In the genomic region with DNA sequence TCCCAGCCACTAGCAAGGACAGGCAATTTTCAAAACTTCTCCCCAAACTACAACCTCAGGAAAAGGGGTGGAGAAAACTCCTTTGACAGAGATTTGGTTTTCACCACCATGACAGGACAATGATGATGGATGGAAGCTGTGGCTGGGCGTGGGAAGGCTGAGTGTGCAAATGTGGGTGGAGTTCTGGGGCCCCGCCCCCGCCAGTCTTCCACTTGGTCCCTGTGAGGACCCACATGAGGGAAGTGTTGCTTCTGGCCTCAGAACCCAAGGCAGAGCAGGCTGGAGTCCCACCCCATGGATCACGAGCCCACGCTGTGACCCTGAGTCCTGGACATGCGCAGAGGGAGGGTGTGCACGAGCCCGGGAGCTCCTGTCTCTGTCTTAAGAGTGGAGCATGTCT, we compare ENCODE assay signal across 17 cellular contexts. TPM values are rescaled to one million over a fixed set of nuclear protein-coding genes. Genes with fewer than 3 reads are reported as not detected.
A peak's percentile ranks its signal among the peaks of the same experiment; 100 is the strongest.
DNase-seq lines count a peak whose midpoint lies in the region; ATAC-seq and TF ChIP-seq lines count a peak whose summit lies in the region.
"Had no signal": no experiment of that assay in that cellular context is flagged by ENCODE, and none has a peak within 500 bp of the region (broad histone marks: within the 10 kb centered on the region; RNA-seq: fewer than 3 reads in every experiment).

No MANE protein-coding gene starts in this region.

- 0 out of 2 replicates have a peak overlapping the region, but pooled peaks have one; percentile 44 for H3K27ac ChIP-seq in SK-N-MC
- H3K27ac ChIP-seq: 22Rv1, lower lobe of right lung, PC-9, transverse colon had no signal

- CTCF ChIA-PET in HEK293T (lab: Yijun Ruan, JAX), result no interaction called here

- H3K4me1 Mint-ChIP-seq in brain, result peaks cover 73% of the 10 kb centered on the region

- DNase-seq in NCI-H1417 (lab: John Stamatoyannopoulos, UW) (peak in 2 of 3 experiments; percentile 43 to 68), NCI-H1417 treated with DMSO at 0.1 percent for 48 hours (lab: John Stamatoyannopoulos, UW) (no peak), HEK293T (ENCODE audit: extremely low spot score) (no peak), SK-N-MC (ENCODE audit: low read depth, low spot score) (no peak), NCI-H2196 treated with DMSO at 0.1 percent for 48 hours (lab: John Stamatoyannopoulos, UW; ENCODE audit: unreplicated experiment) (no peak), kidney glomerular epithelial cell (lab: John Stamatoyannopoulos, UW) (no peak)
- DNase-seq: effector memory CD8-positive, alpha-beta T cell; lower lobe of right lung; MM.1S; natural killer cell; PC-9; T-helper 1 cell; transverse colon had no signal

- H3K4me3 Mint-ChIP-seq in brain, result peak overlapping the region in 1 of 5 experiments; percentile 42
- H3K4me3 Mint-ChIP-seq: activated naive CD4-positive, alpha-beta T cell treated with anti-CD3 and anti-CD28 coated beads, Interleukin-2, amount 50 U/mL, for 24 hours; natural killer cell had no signal

- peaks cover 6% of the 10 kb centered on the region for H3K27me3 Mint-ChIP-seq in brain
- H3K27me3 Mint-ChIP-seq: activated naive CD4-positive, alpha-beta T cell treated with anti-CD3 and anti-CD28 coated beads, Interleukin-2, amount 50 U/mL, for 24 hours; effector memory CD8-positive, alpha-beta T cell had no signal

- TF ChIP-seq CTCF in brain (conservative IDR thresholded peaks at IDR 0.05), result no peak

- peak overlapping the region in 4 of 5 experiments; percentile 66 to 100 (median 98) for H3K27ac Mint-ChIP-seq in brain

- H3K9me3 ChIP-seq in SK-N-MC (ENCODE audit: low read depth, low read length), result no peaks in the 10 kb centered on the region
- H3K9me3 ChIP-seq: lower lobe of right lung, transverse colon had no signal

- no peaks in the 10 kb centered on the region for H3K36me3 ChIP-seq in SK-N-MC (ENCODE audit: insufficient read depth, low read length)
- H3K36me3 ChIP-seq: lower lobe of right lung, transverse colon had no signal

- H3K4me3 ChIP-seq in SK-N-MC, result no peak overlapping the region; the same call in 1 of the 2 replicates
- H3K4me3 ChIP-seq: lower lobe of right lung, PC-9, transverse colon had no signal

- peaks cover 0 to 3% (median 0%) of the 10 kb centered on the region in 5 experiments for H3K9me3 Mint-ChIP-seq in brain
- H3K9me3 Mint-ChIP-seq: activated naive CD4-positive, alpha-beta T cell treated with anti-CD3 and anti-CD28 coated beads, Interleukin-2, amount 50 U/mL, for 24 hours; effector memory CD8-positive, alpha-beta T cell; natural killer cell had no signal

- POLR2A ChIA-PET in HEK293T (lab: Yijun Ruan, JAX), result no interaction called here

- no peaks in the 10 kb centered on the region for H3K36me3 Mint-ChIP-seq in brain
- H3K36me3 Mint-ChIP-seq: activated naive CD4-positive, alpha-beta T cell treated with anti-CD3 and anti-CD28 coated beads, Interleukin-2, amount 50 U/mL, for 24 hours; natural killer cell had no signal

- ATAC-seq in HG02588 (IDR thresholded peaks at IDR 0.05; ENCODE audit: unreplicated experiment), result no peak
- ATAC-seq: effector memory CD8-positive, alpha-beta T cell; lower lobe of right lung; natural killer cell had no signal

- no peak overlapping the region for H3K9ac ChIP-seq in SK-N-MC (ENCODE audit: insufficient read length)

TF ChIP-seq in HEK293T, 16 proteins besides CTCF, POLR2A, EP300 and RAD21:
- TF ChIP-seq FOXK2 (IDR thresholded peaks at IDR 0.05), result no peak
- TF ChIP-seq, protein P1, sequence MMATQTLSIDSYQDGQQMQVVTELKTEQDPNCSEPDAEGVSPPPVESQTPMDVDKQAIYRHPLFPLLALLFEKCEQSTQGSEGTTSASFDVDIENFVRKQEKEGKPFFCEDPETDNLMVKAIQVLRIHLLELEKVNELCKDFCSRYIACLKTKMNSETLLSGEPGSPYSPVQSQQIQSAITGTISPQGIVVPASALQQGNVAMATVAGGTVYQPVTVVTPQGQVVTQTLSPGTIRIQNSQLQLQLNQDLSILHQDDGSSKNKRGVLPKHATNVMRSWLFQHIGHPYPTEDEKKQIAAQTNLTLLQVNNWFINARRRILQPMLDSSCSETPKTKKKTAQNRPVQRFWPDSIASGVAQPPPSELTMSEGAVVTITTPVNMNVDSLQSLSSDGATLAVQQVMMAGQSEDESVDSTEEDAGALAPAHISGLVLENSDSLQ (IDR thresholded peaks at IDR 0.05), result peak; percentile 36; the same call in 1 of the 2 replicates
- no peak for TF ChIP-seq L3MBTL2 (conservative IDR thresholded peaks at IDR 0.05)
- TF ChIP-seq BHLHE40 (IDR thresholded peaks at IDR 0.05; ENCODE audit: borderline replicate concordance), result no peak
- TF ChIP-seq HDGF (IDR thresholded peaks at IDR 0.05; ENCODE audit: borderline replicate concordance), result no peak
- no peak for TF ChIP-seq SP1 (IDR thresholded peaks at IDR 0.05)
- TF ChIP-seq NFRKB (IDR thresholded peaks at IDR 0.05), result no peak

RNA-seq across cellular contexts. Expression of a gene that starts 21.5 kb away (rescaled TPM):
- 11.8 TPM for polyA plus RNA-seq in brain (ENCODE audit: insufficient read depth, low read depth, low replicate concordance)

RNA-seq across cellular contexts. Expression of a gene that starts 29.9 kb away (rescaled TPM):
- 37.0 TPM for polyA plus RNA-seq in brain (ENCODE audit: insufficient read depth, low read depth, low replicate concordance)

RNA-seq across cellular contexts. Expression of a gene that starts 42.1 kb away (rescaled TPM):
- polyA plus RNA-seq in brain (ENCODE audit: insufficient read depth, low read depth, low replicate concordance), result 17.5 TPM

Comparison
In these comparisons a context has a peak if more than half of its experiments do, and no peak if none do; other contexts are left out.
1. DNase-seq: peak in NCI-H1417 (2 of 3); none in NCI-H1417 treated with DMSO at 0.1 percent for 48 hours (single experiment), HEK293T (single experiment), SK-N-MC (single experiment), NCI-H2196 treated with DMSO at 0.1 percent for 48 hours (single experiment) and kidney glomerular epithelial cell (single experiment).